In genomic region chr16:30903002-30903401, GRCh38 we compare ENCODE assay signal across 8 cellular contexts. TPM values are rescaled to one million over a fixed set of nuclear protein-coding genes. Genes with fewer than 3 reads are reported as not detected.
DNase-seq lines count a peak whose midpoint lies in the region; ATAC-seq and TF ChIP-seq lines count a peak whose summit lies in the region.

No MANE protein-coding gene starts in this region.

- H3K27ac Mint-ChIP-seq in brain: peak overlapping the region; percentile 24 to 95 (median 89)
- H3K27ac Mint-ChIP-seq in nephron: peak overlapping the region; percentile 94 to 99 (median 98)

- H3K9me3 Mint-ChIP-seq in brain: no peaks in the 10 kb centered on the region
- H3K9me3 Mint-ChIP-seq in nephron: no peaks in the 10 kb centered on the region

- H3K4me1 Mint-ChIP-seq in brain (peaks cover 16% of the 10 kb centered on the region), nephron (peaks cover 8% of the 10 kb centered on the region)

- no peaks in the 10 kb centered on the region for H3K27me3 Mint-ChIP-seq in brain
- no peaks in the 10 kb centered on the region for H3K27me3 Mint-ChIP-seq in nephron (ENCODE audit: low read depth)

- H3K4me3 ChIP-seq in ACC112 (ENCODE audit: low read depth, low read length): peak overlapping the region; percentile 80; the same call in 1 of the 2 replicates

- no peak overlapping the region; the same call in 1 of the 2 replicates for H3K27ac ChIP-seq in ACC112 (ENCODE audit: low read depth, low read length)

- H3K27me3 ChIP-seq in ACC112 (ENCODE audit: insufficient read depth, low read length): no peaks in the 10 kb centered on the region

- peak overlapping the region; percentile 48 for H2AFZ ChIP-seq in ACC112 (ENCODE audit: low read length, unreplicated experiment)

- no peaks in the 10 kb centered on the region for H3K4me1 ChIP-seq in ACC112 (ENCODE audit: control insufficient read depth, insufficient read depth, low read length, unreplicated experiment)

- H3K79me2 ChIP-seq in ACC112 (ENCODE audit: control insufficient read depth, insufficient read depth, low read length, unreplicated experiment): no peaks in the 10 kb centered on the region

- ATAC-seq in HG03432 (IDR thresholded peaks at IDR 0.05; ENCODE audit: unreplicated experiment): no peak

- DNase-seq in MV-4-11 (lab: John Stamatoyannopoulos, UW): peak; percentile 42
- no peak for DNase-seq in hepatic stellate cell (ENCODE audit: low spot score)
- no peak for DNase-seq in foreskin melanocyte
- DNase-seq in NCI-H1105 treated with DMSO at 0.1 percent for 48 hours (lab: John Stamatoyannopoulos, UW): no peak

- no peak for TF ChIP-seq CTCF in brain (conservative IDR thresholded peaks at IDR 0.05)
- no peak for TF ChIP-seq CTCF in nephron (IDR thresholded peaks at IDR 0.05; ENCODE audit: unreplicated experiment in 3 of 3)

- H3K4me3 Mint-ChIP-seq in brain (peak overlapping the region; percentile 51 to 85 (median 80)), nephron (peak overlapping the region; percentile 88 to 92 (median 90))

- H3K36me3 Mint-ChIP-seq in brain: no peaks in the 10 kb centered on the region
- no peaks in the 10 kb centered on the region for H3K36me3 Mint-ChIP-seq in nephron (ENCODE audit: low read depth)

- no peaks in the 10 kb centered on the region for H3K36me3 ChIP-seq in ACC112 (ENCODE audit: insufficient read depth, low read length)

RNA-seq across cellular contexts. Expression of gene CTF1, which starts 6.6 kb away (rescaled TPM):
- polyA plus RNA-seq in brain (ENCODE audit: insufficient read depth, low read depth, low replicate concordance): 4.1 TPM

RNA-seq across cellular contexts. Expression of gene BCL7C, which starts 9.1 kb away (rescaled TPM):
- 37.1 TPM for polyA plus RNA-seq in brain (ENCODE audit: insufficient read depth, low read depth, low replicate concordance)

RNA-seq across cellular contexts. Expression of gene FBXL19, which starts 20.4 kb away (rescaled TPM):
- polyA plus RNA-seq in brain (ENCODE audit: insufficient read depth, low read depth, low replicate concordance): 24.3 TPM

RNA-seq across cellular contexts. Expression of gene ORAI3, which starts 45.9 kb away (rescaled TPM):
- polyA plus RNA-seq in brain (ENCODE audit: insufficient read depth, low read depth, low replicate concordance): 6.4 TPM

RNA-seq across cellular contexts. Expression of gene SETD1A, which starts 54.6 kb away (rescaled TPM):
- 23.0 TPM for polyA plus RNA-seq in brain (ENCODE audit: insufficient read depth, low read depth, low replicate concordance)
